ENCODE assay signal across 22 cellular contexts in the genomic region with DNA sequence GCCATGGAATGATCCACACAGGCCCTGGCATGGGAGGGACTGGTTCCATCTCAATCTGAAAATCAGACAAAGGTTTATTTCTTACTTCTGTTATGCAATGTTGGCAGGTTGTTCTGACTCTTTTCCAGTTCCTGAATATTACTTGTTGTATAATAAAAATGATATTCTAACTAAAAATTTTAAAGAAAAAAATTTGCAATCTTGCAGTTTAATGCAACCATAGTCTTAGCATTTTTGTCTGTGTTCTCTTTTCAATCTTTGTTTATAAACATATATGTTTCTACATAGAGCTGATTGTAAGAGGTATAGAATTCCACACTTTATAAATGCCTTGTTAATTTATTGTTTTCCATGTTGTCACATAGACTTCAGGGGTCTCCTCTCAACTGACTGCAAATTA.
A peak's percentile ranks its signal among the peaks of the same experiment; 100 is the strongest.
DNase-seq lines count a peak whose midpoint lies in the region; ATAC-seq, FAIRE-seq and TF ChIP-seq lines count a peak whose summit lies in the region.
"Had no signal": no experiment of that assay in that cellular context is flagged by ENCODE, and none has a peak within 500 bp of the region (broad histone marks: within the 10 kb centered on the region; RNA-seq: fewer than 3 reads in every experiment).

No MANE protein-coding gene starts in this region.

- H2AFZ ChIP-seq in SU-DHL-6 (ENCODE audit: low read depth, low read length, severe bottlenecking): no peak overlapping the region
- H2AFZ ChIP-seq: GM23248 had no signal

- no peaks in the 10 kb centered on the region for H3K4me1 ChIP-seq in A673 (ENCODE audit: insufficient read depth, low read length, poor library complexity, severe bottlenecking)

- H3K79me2 ChIP-seq in SU-DHL-6 (ENCODE audit: insufficient read depth, low read length): peaks cover 31% of the 10 kb centered on the region

- H3K36me3 ChIP-seq in SU-DHL-6 (ENCODE audit: low read length): no peaks in the 10 kb centered on the region
- H3K36me3 ChIP-seq in A673 (ENCODE audit: insufficient read depth, low read length, poor library complexity, severe bottlenecking): no peaks in the 10 kb centered on the region

- H4K20me1 ChIP-seq in SU-DHL-6 (ENCODE audit: low read depth, low read length): no peaks in the 10 kb centered on the region

- no peak for TF ChIP-seq CTCF in SU-DHL-6 (IDR thresholded peaks at IDR 0.05; ENCODE audit: insufficient read depth, low read length, poor library complexity, severe bottlenecking)
- no peak for TF ChIP-seq CTCF in A673 (conservative IDR thresholded peaks at IDR 0.05; ENCODE audit: low read depth, low read length)

- peak overlapping the region; percentile 74 for H3K9ac ChIP-seq in SU-DHL-6 (ENCODE audit: low read length)
- H3K9ac ChIP-seq: GM23248, SK-N-SH had no signal

- POLR2A ChIA-PET in A673 (lab: Charles Lee; ENCODE audit: low non-redundant PET): no interaction called here

- ATAC-seq in stimulated activated memory B cell treated with anti-CD40 and anti-IgM and Interleukin-4, amounts not matched to agents 10 μg/mL and 1 μg/mL and 100 μg/mL, for 72 hours: no peak
- ATAC-seq in effector memory CD8-positive, alpha-beta T cell (replicated peaks): no peak
- ATAC-seq: CD8-positive, alpha-beta T cell; Panc1 had no signal

- CTCF ChIA-PET in A673 (lab: Charles Lee): no interaction called here

- H3K4me1 Mint-ChIP-seq in IgD-negative memory B cell: peaks cover 36 to 49% (median 48%) of the 10 kb centered on the region in 3 donors
- H3K4me1 Mint-ChIP-seq in stimulated activated memory B cell treated with anti-CD40 and anti-IgM and Interleukin-4, amounts not matched to agents 10 μg/mL and 1 μg/mL and 100 μg/mL, for 72 hours: peaks cover 43% of the 10 kb centered on the region
- no peaks in the 10 kb centered on the region for H3K4me1 Mint-ChIP-seq in effector memory CD8-positive, alpha-beta T cell (ENCODE audit: low read depth in 2 of 2)
- H3K4me1 Mint-ChIP-seq: H9 had no signal

- H3K36me3 Mint-ChIP-seq in IgD-negative memory B cell: peaks cover 4% of the 10 kb centered on the region
- peaks cover 5% of the 10 kb centered on the region for H3K36me3 Mint-ChIP-seq in stimulated activated memory B cell treated with anti-CD40 and anti-IgM and Interleukin-4, amounts not matched to agents 10 μg/mL and 1 μg/mL and 100 μg/mL, for 72 hours
- H3K36me3 Mint-ChIP-seq in effector memory CD8-positive, alpha-beta T cell (ENCODE audit: insufficient read depth): no peaks in the 10 kb centered on the region
- H3K36me3 Mint-ChIP-seq: CD8-positive, alpha-beta T cell had no signal

- H3K27me3 ChIP-seq in SU-DHL-6 (ENCODE audit: low read length) (no peaks in the 10 kb centered on the region), A673 (replicated peaks; ENCODE audit: insufficient read depth, low read depth, low read length, poor library complexity) (peaks cover 53% of the 10 kb centered on the region)

- H3K4me3 Mint-ChIP-seq in IgD-negative memory B cell: peak overlapping the region; percentile 55 to 89 (median 78)
- peak overlapping the region; percentile 61 for H3K4me3 Mint-ChIP-seq in stimulated activated memory B cell treated with anti-CD40 and anti-IgM and Interleukin-4, amounts not matched to agents 10 μg/mL and 1 μg/mL and 100 μg/mL, for 72 hours
- H3K4me3 Mint-ChIP-seq in effector memory CD8-positive, alpha-beta T cell: no peak overlapping the region
- H3K4me3 Mint-ChIP-seq: CD8-positive, alpha-beta T cell; H9; HFFc6 had no signal

- H3K27ac ChIP-seq in SU-DHL-6 (ENCODE audit: low read depth, low read length) (peak overlapping the region; percentile 100), A673 (ENCODE audit: low read depth, low read length, poor library complexity, severe bottlenecking) (no peak overlapping the region)
- H3K27ac ChIP-seq: GM23248 had no signal

- no TSS peak for BruUV-seq in A673 (replicated peaks; lab: Mats Ljungman, UMichigan)

- no peaks in the 10 kb centered on the region for H3K9me2 ChIP-seq in SU-DHL-6 (replicated peaks; ENCODE audit: insufficient read depth, low read length)
- H3K9me2 ChIP-seq: SK-N-SH had no signal

- intact Hi-C loops in A673 (cut with micrococcal nuclease; ENCODE audit: unreplicated experiment): no loop called here

- no peaks in the 10 kb centered on the region for H3K9me3 ChIP-seq in SU-DHL-6 (ENCODE audit: insufficient read depth, low read length)
- H3K9me3 ChIP-seq in A673 (ENCODE audit: low read depth, low read length, poor library complexity, severe bottlenecking): no peaks in the 10 kb centered on the region
- H3K9me3 ChIP-seq: SK-N-SH had no signal

- peaks cover 68% of the 10 kb centered on the region for H3F3A ChIP-seq in SU-DHL-6 (ENCODE audit: insufficient read depth)

- peak overlapping the region; percentile 78 for H3K4me2 ChIP-seq in SU-DHL-6 (ENCODE audit: low read depth, low read length, poor library complexity, severe bottlenecking)
- H3K4me2 ChIP-seq: SK-N-SH had no signal

- peak overlapping the region; percentile 91 to 99 (median 97) for H3K27ac Mint-ChIP-seq in IgD-negative memory B cell
- H3K27ac Mint-ChIP-seq in stimulated activated memory B cell treated with anti-CD40 and anti-IgM and Interleukin-4, amounts not matched to agents 10 μg/mL and 1 μg/mL and 100 μg/mL, for 72 hours: peak overlapping the region; percentile 97
- no peak overlapping the region for H3K27ac Mint-ChIP-seq in effector memory CD8-positive, alpha-beta T cell
- H3K27ac Mint-ChIP-seq: CD8-positive, alpha-beta T cell; H9; HFFc6 had no signal

- H3K9me3 Mint-ChIP-seq in IgD-negative memory B cell: no peaks in the 10 kb centered on the region
- no peaks in the 10 kb centered on the region for H3K9me3 Mint-ChIP-seq in stimulated activated memory B cell treated with anti-CD40 and anti-IgM and Interleukin-4, amounts not matched to agents 10 μg/mL and 1 μg/mL and 100 μg/mL, for 72 hours
- no peaks in the 10 kb centered on the region for H3K9me3 Mint-ChIP-seq in effector memory CD8-positive, alpha-beta T cell
- H3K9me3 Mint-ChIP-seq: CD8-positive, alpha-beta T cell; HFFc6 had no signal

- H3K4me3 ChIP-seq in SU-DHL-6 (ENCODE audit: insufficient read depth, low read length, poor library complexity, severe bottlenecking) (no peak overlapping the region), A673 (ENCODE audit: low read depth, low read length, poor library complexity, severe bottlenecking) (no peak overlapping the region)
- H3K4me3 ChIP-seq: GM23248 had no signal

- FAIRE-seq in GM12891 (lab: Jason Lieb, UNC): peak; percentile 41

- DNase-seq in GM12891 (ENCODE audit: insufficient read length, low spot score): no peak
- no peak for DNase-seq in A673 (ENCODE audit: low spot score)
- DNase-seq in effector memory CD8-positive, alpha-beta T cell: no peak
- no peak for DNase-seq in hippocampal formation (lab: John Stamatoyannopoulos, UW)
- DNase-seq: ACHN; C1 segment of cervical spinal cord; CD8-positive, alpha-beta T cell; DND-41; GM23248; H9; HFFc6; KBM-7; NCI-H1694; NCI-H2081; NCI-H446 treated with DMSO at 0.1 percent for 48 hours; NCI-H526 treated with DMSO at 0.1 percent for 48 hours; SIG-M5; SK-N-SH had no signal

- no peak for TF ChIP-seq POLR2A in GM12891 (IDR thresholded peaks at IDR 0.05; ENCODE audit: low read depth, low read length)

- H3K27me3 Mint-ChIP-seq in IgD-negative memory B cell: no peaks in the 10 kb centered on the region
- H3K27me3 Mint-ChIP-seq in stimulated activated memory B cell treated with anti-CD40 and anti-IgM and Interleukin-4, amounts not matched to agents 10 μg/mL and 1 μg/mL and 100 μg/mL, for 72 hours: no peaks in the 10 kb centered on the region
- peaks cover 20 to 25% of the 10 kb centered on the region in 2 donors for H3K27me3 Mint-ChIP-seq in effector memory CD8-positive, alpha-beta T cell

TF ChIP-seq in GM12891, 5 proteins besides CTCF, POLR2A, EP300 and RAD21:
- TF ChIP-seq PAX5 (IDR thresholded peaks at IDR 0.05; ENCODE audit: insufficient read depth, low read length, severe bottlenecking): no peak
- TF ChIP-seq POLR2AphosphoS5 (IDR thresholded peaks at IDR 0.05; ENCODE audit: low read depth, low read length): no peak
- no peak for TF ChIP-seq POU2F2 (IDR thresholded peaks at IDR 0.05; ENCODE audit: low read depth, low read length)
- TF ChIP-seq TAF1 (IDR thresholded peaks at IDR 0.05; ENCODE audit: low read depth, low read length): no peak
- TF ChIP-seq SPI1 (IDR thresholded peaks at IDR 0.05; ENCODE audit: low read depth, low read length): no peak

Comparison
In these comparisons a context has a peak if more than half of its experiments do, and no peak if none do; other contexts are left out.
1. H3K27ac Mint-ChIP-seq: peak in IgD-negative memory B cell (3 of 3) and stimulated activated memory B cell treated with anti-CD40 and anti-IgM and Interleukin-4, amounts not matched to agents 10 μg/mL and 1 μg/mL and 100 μg/mL, for 72 hours (single experiment); none in effector memory CD8-positive, alpha-beta T cell (0 of 2).
2. H3K4me3 Mint-ChIP-seq: peak in IgD-negative memory B cell (4 of 4) and stimulated activated memory B cell treated with anti-CD40 and anti-IgM and Interleukin-4, amounts not matched to agents 10 μg/mL and 1 μg/mL and 100 μg/mL, for 72 hours (single experiment); none in effector memory CD8-positive, alpha-beta T cell (0 of 2).